Comparison of ENCODE assay signal across 21 cellular contexts in the genomic region with DNA sequence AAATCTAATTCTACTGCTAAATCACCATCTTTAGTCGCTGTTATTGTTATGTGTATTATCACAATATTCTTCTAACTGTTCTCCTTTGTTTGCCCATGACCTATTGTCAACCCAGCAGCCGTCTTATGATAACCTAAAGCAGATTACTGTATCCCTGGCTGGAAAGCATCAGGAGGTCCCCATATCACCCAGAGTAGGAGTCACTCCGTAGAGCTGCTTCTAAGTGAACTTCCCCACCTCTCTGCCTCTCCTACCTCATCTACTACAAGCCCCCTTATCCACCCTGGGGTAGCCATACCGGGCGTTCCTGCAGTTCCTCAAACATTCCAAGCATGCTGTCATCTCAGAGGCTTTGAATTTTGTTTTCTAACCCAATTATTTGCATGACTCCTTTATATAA. TPM values are rescaled to one million over a fixed set of nuclear protein-coding genes. Genes with fewer than 3 reads are reported as not detected.
DNase-seq lines count a peak whose midpoint lies in the region; TF ChIP-seq lines count a peak whose summit lies in the region.
"Had no signal": no experiment of that assay in that cellular context is flagged by ENCODE, and none has a peak within 500 bp of the region (broad histone marks: within the 10 kb centered on the region; RNA-seq: fewer than 3 reads in every experiment).

No MANE protein-coding gene starts in this region.

- no peaks in the 10 kb centered on the region for H3K27me3 ChIP-seq in hepatocyte
- H3K27me3 ChIP-seq: SJSA1 had no signal

- no peak for TF ChIP-seq CTCF in VCaP (conservative IDR thresholded peaks at IDR 0.05)
- no peak for TF ChIP-seq CTCF in hepatocyte (IDR thresholded peaks at IDR 0.05; ENCODE audit: poor library complexity)
- no peak for TF ChIP-seq CTCF in retinal pigment epithelial cell (conservative IDR thresholded peaks at IDR 0.05; ENCODE audit: low read depth, low read length)

- H3K4me1 ChIP-seq in hepatocyte (ENCODE audit: insufficient read depth): no peaks in the 10 kb centered on the region
- H3K4me1 ChIP-seq: SJSA1 had no signal

- WGBS in hepatocyte (ENCODE audit: low lambda C conversion rate, missing lambda C conversion rate): 60% methylated on average over 5 of the region's 5 CpGs

- no peak overlapping the region for H2AFZ ChIP-seq in hepatocyte

- H3K27ac ChIP-seq in VCaP (peak overlapping the region; percentile 57), hepatocyte (no peak overlapping the region)
- H3K27ac ChIP-seq: SJSA1 had no signal

- peak overlapping the region; percentile 28 for H3K4me2 ChIP-seq in hepatocyte

- peak; percentile 47 for DNase-seq in DMS53 (lab: John Stamatoyannopoulos, UW)
- no peak for DNase-seq in DMS53 treated with DMSO at 0.1 percent for 48 hours (lab: John Stamatoyannopoulos, UW; ENCODE audit: unreplicated experiment)
- no peak for DNase-seq in hepatocyte (ENCODE audit: low spot score)
- DNase-seq in retinal pigment epithelial cell (ENCODE audit: low read depth): peak; percentile 39
- DNase-seq in NCI-H2227 (lab: John Stamatoyannopoulos, UW; ENCODE audit: unreplicated experiment): no peak
- DNase-seq in dedifferentiated amniotic fluid mesenchymal stem cell (ENCODE audit: extremely low spot score): no peak
- DNase-seq in NK-92 (lab: John Stamatoyannopoulos, UW; ENCODE audit: unreplicated experiment): no peak
- DNase-seq: 8988T; AML-193; C1 segment of cervical spinal cord; CD8-positive, alpha-beta T cell; GOT3; IMR-90; NCI-H1105; NCI-H1694 treated with DMSO at 0.1 percent for 48 hours; NCI-H2081 treated with DMSO at 0.1 percent for 48 hours; NCI-H2171 treated with DMSO at 0.1 percent for 48 hours; NCI-H446 treated with DMSO at 0.1 percent for 48 hours; NCI-H526 treated with DMSO at 0.1 percent for 48 hours had no signal

- no peaks in the 10 kb centered on the region for H3K9me2 ChIP-seq in hepatocyte (replicated peaks; ENCODE audit: insufficient read depth)

- H3K9me3 ChIP-seq in hepatocyte (ENCODE audit: low read depth): no peaks in the 10 kb centered on the region
- H3K9me3 ChIP-seq: SJSA1 had no signal

- no peaks in the 10 kb centered on the region for H3K36me3 ChIP-seq in hepatocyte (replicated peaks; ENCODE audit: insufficient read depth, low read depth)
- H3K36me3 ChIP-seq: SJSA1 had no signal

- H3K4me3 ChIP-seq in hepatocyte (no peak overlapping the region), retinal pigment epithelial cell (ENCODE audit: low read length) (no peak overlapping the region)
- H3K4me3 ChIP-seq: SJSA1 had no signal

- H4K20me1 ChIP-seq in hepatocyte (ENCODE audit: insufficient read depth, poor library complexity, severe bottlenecking): no peaks in the 10 kb centered on the region

- H3K79me2 ChIP-seq in hepatocyte: no peaks in the 10 kb centered on the region

RNA-seq across cellular contexts. Expression of gene POU6F2, which starts 39.7 kb away (rescaled TPM):
- total RNA-seq in hepatocyte: 0.67 and 0.88 TPM in 2 replicates
- polyA plus RNA-seq in hepatocyte: 1.3 and 1.4 TPM in 2 replicates
- total RNA-seq: CD8-positive, alpha-beta T cell; IMR-90; SJSA1 had no signal
- polyA plus RNA-seq: IMR-90 had no signal

Comparison
In these comparisons a context has a peak if more than half of its experiments do, and no peak if none do; other contexts are left out.
1. DNase-seq: peak in DMS53 (single experiment) and retinal pigment epithelial cell (single experiment); none in DMS53 treated with DMSO at 0.1 percent for 48 hours (single experiment), hepatocyte (single experiment), NCI-H2227 (single experiment), dedifferentiated amniotic fluid mesenchymal stem cell (single experiment) and NK-92 (single experiment).